18 cellular contexts compared by ENCODE assay signal in genomic region chr10:110638319-110638718, GRCh38. TPM values are rescaled to one million over a fixed set of nuclear protein-coding genes. Genes with fewer than 3 reads are reported as not detected.
"Had no signal": no experiment of that assay in that cellular context is flagged by ENCODE, and none has a peak within 500 bp of the region (broad histone marks: within the 10 kb centered on the region; RNA-seq: fewer than 3 reads in every experiment).

No MANE protein-coding gene starts in this region.

- DNase-seq: activated CD4-positive, alpha-beta memory T cell treated with anti-CD3 and anti-CD28 coated beads, Interleukin-2, amount 10 ng/mL, durations not matched to agents 7 days and 5 days; activated CD4-positive, alpha-beta T cell treated with anti-CD3 and anti-CD28 coated beads, Interleukin-2, amount 10 ng/mL, durations not matched to agents 24 days and 14 days; activated effector memory CD4-positive, alpha-beta T cell treated with Interleukin-2 at 50 U/mL for 16 hours; activated naive CD4-positive, alpha-beta T cell treated with anti-CD3 and anti-CD28 coated beads, Interleukin-2, amount 10 ng/mL, durations not matched to agents 7 days and 5 days; activated T-cell treated with anti-CD3 and anti-CD28 coated beads, Interleukin-2, amount 50 U/mL, for 72 hours; amygdala; body of pancreas; caudate nucleus; left lung; nephron progenitor cell; nucleus accumbens; spleen; stimulated activated CD4-positive, alpha-beta T cell treated with anti-CD3 and anti-CD28 coated beads, Interleukin-4, amount 100 ng/mL, for 1 hour; stimulated activated naive CD4-positive, alpha-beta T cell; T1000; upper lobe of right lung had no signal

- H3K27ac Mint-ChIP-seq: activated CD4-positive, alpha-beta memory T cell treated with anti-CD3 and anti-CD28 coated beads, Interleukin-2, amount 10 ng/mL, durations not matched to agents 7 days and 5 days; activated CD4-positive, alpha-beta T cell treated with anti-CD3 and anti-CD28 coated beads, Interleukin-2, amount 10 ng/mL, durations not matched to agents 24 days and 14 days; activated naive CD4-positive, alpha-beta T cell treated with anti-CD3 and anti-CD28 coated beads, Interleukin-2, amount 10 ng/mL, durations not matched to agents 7 days and 5 days; activated T-cell treated with anti-CD3 and anti-CD28 coated beads, Interleukin-2, amount 50 U/mL, for 72 hours; T-helper 1 cell treated with Interleukin-12 subunit alpha and Interleukin-12 subunit beta and Interleukin-4 antibody, amounts not matched to agents 30 μg/mL and 1 μg/mL, for 36 hours had no signal

- H3K27ac ChIP-seq: body of pancreas, left lung, spleen, upper lobe of right lung had no signal

- H3K4me3 ChIP-seq: body of pancreas, left lung, spleen, upper lobe of right lung had no signal

- H3K36me3 ChIP-seq: left lung, spleen, upper lobe of right lung had no signal

- H3K4me3 Mint-ChIP-seq: activated CD4-positive, alpha-beta memory T cell treated with anti-CD3 and anti-CD28 coated beads, Interleukin-2, amount 10 ng/mL, durations not matched to agents 7 days and 5 days; activated CD4-positive, alpha-beta T cell treated with anti-CD3 and anti-CD28 coated beads, Interleukin-2, amount 10 ng/mL, durations not matched to agents 24 days and 14 days; activated naive CD4-positive, alpha-beta T cell treated with anti-CD3 and anti-CD28 coated beads, Interleukin-2, amount 10 ng/mL, durations not matched to agents 7 days and 5 days; activated T-cell treated with anti-CD3 and anti-CD28 coated beads, Interleukin-2, amount 50 U/mL, for 72 hours; nephron progenitor cell; T-helper 1 cell treated with Interleukin-12 subunit alpha and Interleukin-12 subunit beta and Interleukin-4 antibody, amounts not matched to agents 30 μg/mL and 1 μg/mL, for 36 hours had no signal

- H3K9me3 ChIP-seq: body of pancreas, left lung, spleen, upper lobe of right lung had no signal

- ATAC-seq: activated T-cell treated with anti-CD3 and anti-CD28 coated beads, Interleukin-2, amount 50 U/mL, for 72 hours; body of pancreas; left lung; upper lobe of right lung had no signal

- H3K9me3 Mint-ChIP-seq: activated CD4-positive, alpha-beta memory T cell treated with anti-CD3 and anti-CD28 coated beads, Interleukin-2, amount 10 ng/mL, durations not matched to agents 7 days and 5 days; activated CD4-positive, alpha-beta T cell treated with anti-CD3 and anti-CD28 coated beads, Interleukin-2, amount 10 ng/mL, durations not matched to agents 24 days and 14 days; activated naive CD4-positive, alpha-beta T cell treated with anti-CD3 and anti-CD28 coated beads, Interleukin-2, amount 10 ng/mL, durations not matched to agents 7 days and 5 days; activated T-cell treated with anti-CD3 and anti-CD28 coated beads, Interleukin-2, amount 50 U/mL, for 72 hours; nephron progenitor cell; T-helper 1 cell treated with Interleukin-12 subunit alpha and Interleukin-12 subunit beta and Interleukin-4 antibody, amounts not matched to agents 30 μg/mL and 1 μg/mL, for 36 hours had no signal

RNA-seq across cellular contexts. Expression of gene RBM20, which starts 5.8 kb away (rescaled TPM):
- polyA plus RNA-seq: mammary epithelial cell had no signal
